Comparison of ENCODE assay signal across 19 cellular contexts in the genomic region with DNA sequence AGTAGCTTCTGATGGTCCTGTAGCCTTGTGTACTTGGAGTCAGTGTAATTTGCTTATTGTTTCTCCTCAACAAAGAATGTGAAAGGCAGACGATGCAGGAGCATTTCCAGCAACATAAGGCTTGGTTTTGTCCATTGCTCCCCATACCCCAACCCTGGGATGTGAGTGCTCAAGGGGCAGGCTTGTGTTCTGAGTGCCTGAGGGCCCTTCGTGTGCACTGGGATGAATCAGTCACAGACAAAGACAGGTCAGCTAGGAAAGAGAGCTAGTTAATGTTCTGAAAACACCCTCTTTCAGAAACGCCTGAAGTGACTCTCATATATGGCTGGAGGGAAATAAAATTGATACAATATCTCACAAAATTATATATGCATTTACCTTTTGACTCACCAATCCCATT.
"Had no signal": no experiment of that assay in that cellular context is flagged by ENCODE, and none has a peak within 500 bp of the region (broad histone marks: within the 10 kb centered on the region; RNA-seq: fewer than 3 reads in every experiment).

No MANE protein-coding gene starts in this region.

- DNase-seq: colonic mucosa; heart left ventricle; hippocampal formation; mucosa of descending colon; naive thymus-derived CD8-positive, alpha-beta T cell; occipital lobe; pancreas; retina; right lobe of liver; stimulated activated CD4-positive, alpha-beta T cell treated with anti-CD3 and anti-CD28 coated beads, Interleukin-1b, Interleukin-23, amount 100 ng/mL, for 48 hours; stimulated activated CD4-positive, alpha-beta T cell treated with anti-CD3 and anti-CD28 coated beads, Interleukin-4, amount 100 ng/mL, for 24 hours; upper lobe of right lung had no signal

- H3K9ac ChIP-seq: neural progenitor cell had no signal

- H3K4me2 ChIP-seq: neural progenitor cell had no signal

- H3K27ac ChIP-seq: colonic mucosa, heart left ventricle, neural progenitor cell, right lobe of liver, upper lobe of right lung, vagina had no signal

- H2AFZ ChIP-seq: neural progenitor cell had no signal

- H3K36me3 Mint-ChIP-seq: naive thymus-derived CD8-positive, alpha-beta T cell; neural progenitor cell; stimulated activated memory B cell treated with anti-CD40 and anti-IgM and Interleukin-4, amounts not matched to agents 10 μg/mL and 1 μg/mL and 100 μg/mL, for 72 hours had no signal

- H3K27me3 ChIP-seq: colonic mucosa, neural progenitor cell, pancreas, right lobe of liver, tibial nerve, upper lobe of right lung, vagina had no signal

- FAIRE-seq: frontal cortex, pancreas had no signal

- H3K4me3 Mint-ChIP-seq: naive thymus-derived CD8-positive, alpha-beta T cell; neural progenitor cell; stimulated activated memory B cell treated with anti-CD40 and anti-IgM and Interleukin-4, amounts not matched to agents 10 μg/mL and 1 μg/mL and 100 μg/mL, for 72 hours; stimulated activated naive CD8-positive, alpha-beta T cell treated with anti-CD3 and anti-CD28 coated beads, Interleukin-15, Interleukin-2, amounts not matched to agents 100 ng/mL and 50 ng/mL, for 24 hours had no signal

- H3K27ac Mint-ChIP-seq: progenitor cell of endocrine pancreas; stimulated activated naive CD8-positive, alpha-beta T cell treated with anti-CD3 and anti-CD28 coated beads, Interleukin-15, Interleukin-2, amounts not matched to agents 100 ng/mL and 50 ng/mL, for 24 hours had no signal

- H3K36me3 ChIP-seq: colonic mucosa, heart left ventricle, neural progenitor cell, pancreas, right lobe of liver, tibial nerve, upper lobe of right lung, vagina had no signal

- H3K27me3 Mint-ChIP-seq: naive thymus-derived CD8-positive, alpha-beta T cell; progenitor cell of endocrine pancreas; stimulated activated memory B cell treated with anti-CD40 and anti-IgM and Interleukin-4, amounts not matched to agents 10 μg/mL and 1 μg/mL and 100 μg/mL, for 72 hours; stimulated activated naive CD8-positive, alpha-beta T cell treated with anti-CD3 and anti-CD28 coated beads, Interleukin-15, Interleukin-2, amounts not matched to agents 100 ng/mL and 50 ng/mL, for 24 hours had no signal

- H3K9me3 ChIP-seq: colonic mucosa, heart left ventricle, mucosa of descending colon, pancreas, right lobe of liver, tibial nerve, upper lobe of right lung, vagina had no signal

- H3K9me3 Mint-ChIP-seq: naive thymus-derived CD8-positive, alpha-beta T cell; neural progenitor cell; stimulated activated memory B cell treated with anti-CD40 and anti-IgM and Interleukin-4, amounts not matched to agents 10 μg/mL and 1 μg/mL and 100 μg/mL, for 72 hours; stimulated activated naive CD8-positive, alpha-beta T cell treated with anti-CD3 and anti-CD28 coated beads, Interleukin-15, Interleukin-2, amounts not matched to agents 100 ng/mL and 50 ng/mL, for 24 hours had no signal

- H3K4me3 ChIP-seq: colonic mucosa, heart left ventricle, mucosa of descending colon, neural progenitor cell, pancreas, right lobe of liver, tibial nerve, upper lobe of right lung, vagina had no signal

- H3K4me1 ChIP-seq: colonic mucosa had no signal
